In genomic region chr22:24555496-24556253, GRCh38 we compare ENCODE assay signal across 1 cellular context.
A peak's percentile ranks its signal among the peaks of the same experiment; 100 is the strongest.
TF ChIP-seq lines count a peak whose summit lies in the region.

SNRPD3 (plus strand) TSS chr22:24555999; CDS start chr22:24557675, 1,676 bp downstream.

TF ChIP-seq in HepG2, 621 proteins besides CTCF, POLR2A, EP300 and RAD21 (continued from another document and continues in another):
- TF ChIP-seq, protein P1, sequence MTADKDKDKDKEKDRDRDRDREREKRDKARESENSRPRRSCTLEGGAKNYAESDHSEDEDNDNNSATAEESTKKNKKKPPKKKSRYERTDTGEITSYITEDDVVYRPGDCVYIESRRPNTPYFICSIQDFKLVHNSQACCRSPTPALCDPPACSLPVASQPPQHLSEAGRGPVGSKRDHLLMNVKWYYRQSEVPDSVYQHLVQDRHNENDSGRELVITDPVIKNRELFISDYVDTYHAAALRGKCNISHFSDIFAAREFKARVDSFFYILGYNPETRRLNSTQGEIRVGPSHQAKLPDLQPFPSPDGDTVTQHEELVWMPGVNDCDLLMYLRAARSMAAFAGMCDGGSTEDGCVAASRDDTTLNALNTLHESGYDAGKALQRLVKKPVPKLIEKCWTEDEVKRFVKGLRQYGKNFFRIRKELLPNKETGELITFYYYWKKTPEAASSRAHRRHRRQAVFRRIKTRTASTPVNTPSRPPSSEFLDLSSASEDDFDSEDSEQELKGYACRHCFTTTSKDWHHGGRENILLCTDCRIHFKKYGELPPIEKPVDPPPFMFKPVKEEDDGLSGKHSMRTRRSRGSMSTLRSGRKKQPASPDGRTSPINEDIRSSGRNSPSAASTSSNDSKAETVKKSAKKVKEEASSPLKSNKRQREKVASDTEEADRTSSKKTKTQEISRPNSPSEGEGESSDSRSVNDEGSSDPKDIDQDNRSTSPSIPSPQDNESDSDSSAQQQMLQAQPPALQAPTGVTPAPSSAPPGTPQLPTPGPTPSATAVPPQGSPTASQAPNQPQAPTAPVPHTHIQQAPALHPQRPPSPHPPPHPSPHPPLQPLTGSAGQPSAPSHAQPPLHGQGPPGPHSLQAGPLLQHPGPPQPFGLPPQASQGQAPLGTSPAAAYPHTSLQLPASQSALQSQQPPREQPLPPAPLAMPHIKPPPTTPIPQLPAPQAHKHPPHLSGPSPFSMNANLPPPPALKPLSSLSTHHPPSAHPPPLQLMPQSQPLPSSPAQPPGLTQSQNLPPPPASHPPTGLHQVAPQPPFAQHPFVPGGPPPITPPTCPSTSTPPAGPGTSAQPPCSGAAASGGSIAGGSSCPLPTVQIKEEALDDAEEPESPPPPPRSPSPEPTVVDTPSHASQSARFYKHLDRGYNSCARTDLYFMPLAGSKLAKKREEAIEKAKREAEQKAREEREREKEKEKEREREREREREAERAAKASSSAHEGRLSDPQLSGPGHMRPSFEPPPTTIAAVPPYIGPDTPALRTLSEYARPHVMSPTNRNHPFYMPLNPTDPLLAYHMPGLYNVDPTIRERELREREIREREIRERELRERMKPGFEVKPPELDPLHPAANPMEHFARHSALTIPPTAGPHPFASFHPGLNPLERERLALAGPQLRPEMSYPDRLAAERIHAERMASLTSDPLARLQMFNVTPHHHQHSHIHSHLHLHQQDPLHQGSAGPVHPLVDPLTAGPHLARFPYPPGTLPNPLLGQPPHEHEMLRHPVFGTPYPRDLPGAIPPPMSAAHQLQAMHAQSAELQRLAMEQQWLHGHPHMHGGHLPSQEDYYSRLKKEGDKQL (CRISPR knock-in tag; IDR thresholded peaks at IDR 0.05; ENCODE audit: low read depth): no peak
- TF ChIP-seq ZFX (CRISPR knock-in tag; IDR thresholded peaks at IDR 0.05; ENCODE audit: low read depth) (peak; percentile 99), GMEB1 (CRISPR knock-in tag; IDR thresholded peaks at IDR 0.05; ENCODE audit: borderline replicate concordance) (peak; percentile 84), SOX6 (IDR thresholded peaks at IDR 0.05) (no peak), SOX6 (CRISPR knock-in tag; IDR thresholded peaks at IDR 0.05) (peak; percentile 75), ZNF670 (CRISPR knock-in tag; IDR thresholded peaks at IDR 0.05; ENCODE audit: borderline replicate concordance) (peak; percentile 90), THRA (CRISPR knock-in tag; IDR thresholded peaks at IDR 0.05; ENCODE audit: borderline replicate concordance) (peak; percentile 75), ZSCAN20 (CRISPR knock-in tag; IDR thresholded peaks at IDR 0.05; ENCODE audit: borderline replicate concordance) (no peak), HMGXB4 (CRISPR knock-in tag; IDR thresholded peaks at IDR 0.05; ENCODE audit: borderline replicate concordance in 1 of 2, low read depth in 1 of 2) (peak; percentile 78 to 90; a peak in 3 of 4 replicates), HMG20A (CRISPR knock-in tag; IDR thresholded peaks at IDR 0.05; ENCODE audit: borderline replicate concordance) (no peak), HMGA1 (CRISPR knock-in tag; conservative IDR thresholded peaks at IDR 0.05) (no peak), PREB (CRISPR knock-in tag; IDR thresholded peaks at IDR 0.05) (no peak), TFAP4 (IDR thresholded peaks at IDR 0.05; ENCODE audit: borderline replicate concordance, low read depth) (0 out of 2 replicates have a peak, but pooled peaks have one; percentile 31), RORA (CRISPR knock-in tag; IDR thresholded peaks at IDR 0.05) (no peak), ZNF260 (CRISPR knock-in tag; IDR thresholded peaks at IDR 0.05; ENCODE audit: borderline replicate concordance, low read depth) (no peak), MED13 (CRISPR knock-in tag; IDR thresholded peaks at IDR 0.05) (peak; percentile 70; the same call in 1 of the 2 replicates), HIC2 (CRISPR knock-in tag; IDR thresholded peaks at IDR 0.05; ENCODE audit: low read depth) (peak; percentile 67; the same call in 1 of the 2 replicates), ZNF747 (CRISPR knock-in tag; IDR thresholded peaks at IDR 0.05; ENCODE audit: borderline replicate concordance) (peak; percentile 41; the same call in 1 of the 2 replicates), KLF12 (CRISPR knock-in tag; IDR thresholded peaks at IDR 0.05; ENCODE audit: borderline replicate concordance) (0 out of 2 replicates have a peak, but pooled peaks have one; percentile 71), DBP (CRISPR knock-in tag; IDR thresholded peaks at IDR 0.05; ENCODE audit: not compliant biosample characterization) (peak; percentile 56), ZNF609 (CRISPR knock-in tag; IDR thresholded peaks at IDR 0.05; ENCODE audit: borderline replicate concordance) (peak; percentile 36; the same call in 1 of the 2 replicates), ONECUT2 (CRISPR knock-in tag; IDR thresholded peaks at IDR 0.05) (no peak)
- TF ChIP-seq, protein P2, sequence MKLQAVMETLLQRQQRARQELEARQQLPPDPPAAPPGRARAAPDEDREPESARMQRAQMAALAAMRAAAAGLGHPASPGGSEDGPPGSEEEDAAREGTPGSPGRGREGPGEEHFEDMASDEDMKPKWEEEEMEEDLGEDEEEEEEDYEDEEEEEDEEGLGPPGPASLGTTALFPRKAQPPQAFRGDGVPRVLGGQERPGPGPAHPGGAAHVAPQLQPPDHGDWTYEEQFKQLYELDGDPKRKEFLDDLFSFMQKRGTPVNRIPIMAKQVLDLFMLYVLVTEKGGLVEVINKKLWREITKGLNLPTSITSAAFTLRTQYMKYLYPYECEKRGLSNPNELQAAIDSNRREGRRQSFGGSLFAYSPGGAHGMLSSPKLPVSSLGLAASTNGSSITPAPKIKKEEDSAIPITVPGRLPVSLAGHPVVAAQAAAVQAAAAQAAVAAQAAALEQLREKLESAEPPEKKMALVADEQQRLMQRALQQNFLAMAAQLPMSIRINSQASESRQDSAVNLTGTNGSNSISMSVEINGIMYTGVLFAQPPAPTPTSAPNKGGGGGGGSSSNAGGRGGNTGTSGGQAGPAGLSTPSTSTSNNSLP (IDR thresholded peaks at IDR 0.05; ENCODE audit: low read depth, low read length): peak; percentile 70; the same call in 1 of the 2 replicates
- TF ChIP-seq, protein P3, sequence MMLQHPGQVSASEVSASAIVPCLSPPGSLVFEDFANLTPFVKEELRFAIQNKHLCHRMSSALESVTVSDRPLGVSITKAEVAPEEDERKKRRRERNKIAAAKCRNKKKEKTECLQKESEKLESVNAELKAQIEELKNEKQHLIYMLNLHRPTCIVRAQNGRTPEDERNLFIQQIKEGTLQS (CRISPR knock-in tag; IDR thresholded peaks at IDR 0.05): no peak
